Comparison of ENCODE assay signal across 25 cellular contexts in the genomic region with DNA sequence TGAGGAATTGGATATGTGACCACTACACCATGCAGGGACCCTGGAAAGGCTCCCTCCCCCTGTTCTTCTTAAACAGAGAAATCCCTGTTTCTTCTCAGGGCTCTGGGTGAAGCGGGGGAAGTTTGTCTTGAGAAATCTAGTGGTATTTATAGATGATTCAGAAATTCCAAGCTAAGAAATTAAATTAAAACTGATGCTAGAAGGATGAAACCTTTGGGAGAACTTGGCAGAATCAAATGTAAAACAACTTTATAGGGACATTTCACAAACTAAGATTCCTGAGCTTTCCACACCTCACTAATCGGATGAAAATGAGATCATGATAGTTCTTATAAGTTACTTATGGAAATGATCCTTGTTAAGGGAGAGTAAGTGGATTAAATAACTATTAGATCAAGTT. TPM values are rescaled to one million over a fixed set of nuclear protein-coding genes. Genes with fewer than 3 reads are reported as not detected.
DNase-seq lines count a peak whose midpoint lies in the region; TF ChIP-seq lines count a peak whose summit lies in the region.
"Had no signal": no experiment of that assay in that cellular context is flagged by ENCODE, and none has a peak within 500 bp of the region (broad histone marks: within the 10 kb centered on the region; RNA-seq: fewer than 3 reads in every experiment).

No MANE protein-coding gene starts in this region.

- H2AFZ ChIP-seq in GM23248: no peak overlapping the region

- no peaks in the 10 kb centered on the region for H3K36me3 ChIP-seq in GM23248 (ENCODE audit: low read depth)
- no peaks in the 10 kb centered on the region for H3K36me3 ChIP-seq in right atrium auricular region
- H3K36me3 ChIP-seq in tibial nerve: no peaks in the 10 kb centered on the region
- H3K36me3 ChIP-seq: gastrocnemius medialis, pancreas, stomach had no signal

- no peaks in the 10 kb centered on the region for H3K9me3 ChIP-seq in GM23248 (ENCODE audit: low read depth)
- peaks cover 0 to 7% of the 10 kb centered on the region in 2 donors for H3K9me3 ChIP-seq in right atrium auricular region
- peaks cover 0 to 17% (median 6%) of the 10 kb centered on the region in 4 donors for H3K9me3 ChIP-seq in tibial nerve
- H3K9me3 ChIP-seq: pancreas had no signal

- 49% methylated on average over 2 of the region's 2 CpGs for WGBS in GM23248 (ENCODE audit: low coverage in 1 of 2, low lambda C conversion rate in 2 of 2, missing lambda C conversion rate in 2 of 2), 2 experiments
- 46 to 64% methylated on average over 2 of the region's 2 CpGs for WGBS in tibial nerve, 2 donors

- H3K4me1 ChIP-seq in GM23248 (ENCODE audit: insufficient read depth): peaks cover 8% of the 10 kb centered on the region; the same call in 1 of the 2 replicates
- no peaks in the 10 kb centered on the region for H3K4me1 ChIP-seq in right atrium auricular region
- no peaks in the 10 kb centered on the region for H3K4me1 ChIP-seq in tibial nerve
- H3K4me1 ChIP-seq: gastrocnemius medialis, pancreas, stomach had no signal

- DNase-seq in AG08395 (ENCODE audit: low spot score): peak; percentile 4
- DNase-seq in GM23248: peak; percentile 71
- DNase-seq in cardiac fibroblast (ENCODE audit: low read depth in 2 of 2): peak; percentile 28 to 48
- peak; percentile 26 for DNase-seq in hepatic stellate cell (ENCODE audit: low spot score)
- DNase-seq in RWPE1 (ENCODE audit: low spot score): no peak
- no peak for DNase-seq in right atrium auricular region (ENCODE audit: low spot score)
- no peak for DNase-seq in cortex of kidney (lab: John Stamatoyannopoulos, UW)
- DNase-seq in tibial nerve (ENCODE audit: low spot score in 2 of 2): no peak
- DNase-seq: 8988T; activated CD4-positive, alpha-beta T cell treated with anti-CD3 and anti-CD28 coated beads for 4 hours; activated naive CD4-positive, alpha-beta T cell; activated T-cell treated with anti-CD3 and anti-CD28 coated beads, Interleukin-2, amount 50 U/mL, for 4 hours; amniotic stem cell; C1 segment of cervical spinal cord; dorsolateral prefrontal cortex; gastrocnemius medialis; hypothalamus; NCI-H1048; NCI-H187; NCI-H69; pancreas; stomach had no signal

- no peak for TF ChIP-seq CTCF in cardiac fibroblast (IDR thresholded peaks at IDR 0.05; ENCODE audit: low read depth, low read length)
- no peak for TF ChIP-seq CTCF in RWPE1 (conservative IDR thresholded peaks at IDR 0.05; ENCODE audit: low read depth)
- TF ChIP-seq CTCF in right atrium auricular region (IDR thresholded peaks at IDR 0.05): no peak
- no peak for TF ChIP-seq CTCF in tibial nerve (IDR thresholded peaks at IDR 0.05)

- in situ Hi-C loops in GM23248 (cut with MboI): no loop called here

- TF ChIP-seq POLR2A in tibial nerve (IDR thresholded peaks at IDR 0.05): no peak

- CTCF ChIA-PET in RWPE1 (lab: Yijun Ruan, JAX): interaction anchor here (1.0 kb wide), 1 partner anchor 41 kb away, joined by 3 read pairs; no protein-coding TSS in a partner anchor

- H3F3A ChIP-seq in GM23248 (ENCODE audit: insufficient read depth): no peaks in the 10 kb centered on the region

- TF ChIP-seq EP300 in tibial nerve (IDR thresholded peaks at IDR 0.05): no peak

- H3K4me2 ChIP-seq in GM23248 (ENCODE audit: unreplicated experiment): peak overlapping the region; percentile 39

- H3K27me3 ChIP-seq in GM23248 (replicated peaks; ENCODE audit: insufficient read depth) (no peaks in the 10 kb centered on the region), right atrium auricular region (no peaks in the 10 kb centered on the region), tibial nerve (no peaks in the 10 kb centered on the region)
- H3K27me3 ChIP-seq: dorsolateral prefrontal cortex, gastrocnemius medialis, pancreas, stomach had no signal

- H3K79me2 ChIP-seq in GM23248 (ENCODE audit: insufficient read depth): no peaks in the 10 kb centered on the region

- H3K9me2 ChIP-seq in GM23248 (ENCODE audit: insufficient read depth): no peaks in the 10 kb centered on the region

- POLR2A ChIA-PET in RWPE1 (lab: Yijun Ruan, JAX; ENCODE audit: low non-redundant PET): no interaction called here

- no peaks in the 10 kb centered on the region for H4K20me1 ChIP-seq in GM23248 (ENCODE audit: insufficient read depth)

- H3K27ac ChIP-seq in GM23248: no peak overlapping the region
- no peak overlapping the region for H3K27ac ChIP-seq in RWPE1
- no peak overlapping the region for H3K27ac ChIP-seq in right atrium auricular region
- H3K27ac ChIP-seq in tibial nerve: no peak overlapping the region
- H3K27ac ChIP-seq: dorsolateral prefrontal cortex, gastrocnemius medialis, pancreas, SK-N-MC, stomach had no signal

- no peak overlapping the region for H3K9ac ChIP-seq in GM23248

- no peak overlapping the region for H3K4me3 ChIP-seq in GM23248
- H3K4me3 ChIP-seq in cardiac fibroblast (replicated peaks in 1 of 2; ENCODE audit: low read depth in 2 of 2, low read length in 2 of 2): no peak overlapping the region
- no peak overlapping the region for H3K4me3 ChIP-seq in right atrium auricular region
- no peak overlapping the region for H3K4me3 ChIP-seq in tibial nerve
- H3K4me3 ChIP-seq: dorsolateral prefrontal cortex, gastrocnemius medialis, pancreas, SK-N-MC, stomach had no signal

RNA-seq across cellular contexts. Expression of gene FBXL2, which starts 54.2 kb away (rescaled TPM):
- 3.2 and 3.4 TPM in 2 replicates for total RNA-seq in GM23248 (2014; rRNA removed; shearing (Covaris generic))
- polyA plus RNA-seq in GM23248 (2016; fragmentation: Nextera tagmentation; extraction: Ambion mirVana): 3.1 and 3.2 TPM in 2 replicates
- total RNA-seq in right atrium auricular region: 1 to 10 TPM; 2.0 TPM
- 10 to 100 TPM; 14.7 to 21.2 (median 17.2) TPM for total RNA-seq in tibial nerve
- total RNA-seq: activated T-cell treated with anti-CD3 and anti-CD28 coated beads, Interleukin-2, amount 50 U/mL, for 4 hours; natural killer cell treated with Interleukin-12 subunit alpha and Interleukin-12 subunit beta and Interleukin-15 and Interleukin-18, amount 100 ng/mL, for 72 hours; T-helper 2 cell treated with Interferon-gamma antibody and Interleukin-4, amounts not matched to agents 100 ng/mL and 5 ng/mL, for 36 hours had no signal

Comparison
In these comparisons a context has a peak if more than half of its experiments do, and no peak if none do; other contexts are left out.
1. DNase-seq: peak in AG08395 (single experiment), GM23248 (single experiment), cardiac fibroblast (2 of 2) and hepatic stellate cell (single experiment); none in RWPE1 (single experiment), right atrium auricular region (single experiment), cortex of kidney (single experiment) and tibial nerve (0 of 2).